In genomic region chr5:6448622-6449464, GRCh38 we compare ENCODE assay signal across 8 cellular contexts. TPM values are rescaled to one million over a fixed set of nuclear protein-coding genes. Genes with fewer than 3 reads are reported as not detected.
DNase-seq lines count a peak whose midpoint lies in the region; ATAC-seq and TF ChIP-seq lines count a peak whose summit lies in the region.

Gene UBE2QL1 (plus strand): TSS chr5:6448859. CDS start chr5:6448894, 35 bp downstream.

- TF ChIP-seq CTCF in coronary artery (IDR thresholded peaks at IDR 0.05), result no peak
- TF ChIP-seq CTCF in lower lobe of right lung (IDR thresholded peaks at IDR 0.05), result no peak
- TF ChIP-seq CTCF in thyroid gland (IDR thresholded peaks at IDR 0.05), result no peak

- H3K9me3 ChIP-seq in BLaER1, result no peaks in the 10 kb centered on the region
- H3K9me3 ChIP-seq in lower lobe of right lung, result no peaks in the 10 kb centered on the region
- H3K9me3 ChIP-seq in thyroid gland, result no peaks in the 10 kb centered on the region

- H3K9ac ChIP-seq in BLaER1, result no peak within 1 kb of the TSS

- peak; percentile 69 for DNase-seq in NCI-H510A (lab: John Stamatoyannopoulos, UW)
- DNase-seq in coronary artery (ENCODE audit: low spot score), result peak; percentile 57
- no peak for DNase-seq in lower lobe of right lung
- peak; percentile 34 to 38 for DNase-seq in thyroid gland
- no peak for DNase-seq in 8988T

- H3K4me3 ChIP-seq in BLaER1 (peak within 1 kb of the TSS; percentile 69), coronary artery (peak within 1 kb of the TSS; percentile 71), lower lobe of right lung (peak within 1 kb of the TSS; percentile 39), thyroid gland (replicated peaks in 1 of 3) (peak within 1 kb of the TSS in 2 of 3 donors; percentile 13 to 36)

- H3K27ac ChIP-seq in BLaER1, result no peak within 1 kb of the TSS
- H3K27ac ChIP-seq in coronary artery, result no peak within 1 kb of the TSS
- H3K27ac ChIP-seq in lower lobe of right lung, result no peak within 1 kb of the TSS
- no peak within 1 kb of the TSS for H3K27ac ChIP-seq in thyroid gland

- peak within 1 kb of the TSS; percentile 94 for H3K4me2 ChIP-seq in BLaER1

- no peak for TF ChIP-seq POLR2A in thyroid gland (IDR thresholded peaks at IDR 0.05)

- H3K27me3 ChIP-seq in BLaER1 (peaks cover 46% of the 10 kb centered on the region), lower lobe of right lung (ENCODE audit: low read depth) (peaks cover 51% of the 10 kb centered on the region), thyroid gland (no peaks in the 10 kb centered on the region)

- intact Hi-C loops in lower lobe of right lung (cut with DNase I) (no loop called here), thyroid gland (cut with DNase I) (no loop called here)

- peaks cover 20% of the 10 kb centered on the region for H4K20me1 ChIP-seq in BLaER1

- peak; percentile 63 for ATAC-seq in GM19455 (IDR thresholded peaks at IDR 0.05; ENCODE audit: unreplicated experiment)
- ATAC-seq in lower lobe of right lung, result no peak
- ATAC-seq in GM21786 (IDR thresholded peaks at IDR 0.05; ENCODE audit: unreplicated experiment), result no peak

- H3K36me3 ChIP-seq in BLaER1, result no peaks in the 10 kb centered on the region
- no peaks in the 10 kb centered on the region for H3K36me3 ChIP-seq in lower lobe of right lung
- H3K36me3 ChIP-seq in thyroid gland, result no peaks in the 10 kb centered on the region

- H3K4me1 ChIP-seq in BLaER1, result peaks cover 8% of the 10 kb centered on the region
- H3K4me1 ChIP-seq in lower lobe of right lung, result peaks cover 5% of the 10 kb centered on the region
- H3K4me1 ChIP-seq in thyroid gland, result peaks cover 0 to 7% of the 10 kb centered on the region in 2 donors

- 0 to 2% methylated on average over 16 to 22 of the region's 103 CpGs for WGBS in thyroid gland, 2 donors

RNA-seq across cellular contexts. Expression of gene UBE2QL1, which starts in this region (rescaled TPM):
- total RNA-seq in lower lobe of right lung (not detected), thyroid gland (1 to 10 TPM; 2.0 to 4.0 (median 2.6) TPM)

Comparison
In these comparisons a context has a peak if more than half of its experiments do, and no peak if none do; other contexts are left out.
1. DNase-seq: peak in NCI-H510A (single experiment), coronary artery (single experiment) and thyroid gland (2 of 2); none in lower lobe of right lung (single experiment) and 8988T (single experiment).
2. Peak in every context shown above with its lines, with median percentiles within 50 percentile points of each other: H3K4me3 ChIP-seq.